8 cellular contexts compared by ENCODE assay signal in the genomic region with DNA sequence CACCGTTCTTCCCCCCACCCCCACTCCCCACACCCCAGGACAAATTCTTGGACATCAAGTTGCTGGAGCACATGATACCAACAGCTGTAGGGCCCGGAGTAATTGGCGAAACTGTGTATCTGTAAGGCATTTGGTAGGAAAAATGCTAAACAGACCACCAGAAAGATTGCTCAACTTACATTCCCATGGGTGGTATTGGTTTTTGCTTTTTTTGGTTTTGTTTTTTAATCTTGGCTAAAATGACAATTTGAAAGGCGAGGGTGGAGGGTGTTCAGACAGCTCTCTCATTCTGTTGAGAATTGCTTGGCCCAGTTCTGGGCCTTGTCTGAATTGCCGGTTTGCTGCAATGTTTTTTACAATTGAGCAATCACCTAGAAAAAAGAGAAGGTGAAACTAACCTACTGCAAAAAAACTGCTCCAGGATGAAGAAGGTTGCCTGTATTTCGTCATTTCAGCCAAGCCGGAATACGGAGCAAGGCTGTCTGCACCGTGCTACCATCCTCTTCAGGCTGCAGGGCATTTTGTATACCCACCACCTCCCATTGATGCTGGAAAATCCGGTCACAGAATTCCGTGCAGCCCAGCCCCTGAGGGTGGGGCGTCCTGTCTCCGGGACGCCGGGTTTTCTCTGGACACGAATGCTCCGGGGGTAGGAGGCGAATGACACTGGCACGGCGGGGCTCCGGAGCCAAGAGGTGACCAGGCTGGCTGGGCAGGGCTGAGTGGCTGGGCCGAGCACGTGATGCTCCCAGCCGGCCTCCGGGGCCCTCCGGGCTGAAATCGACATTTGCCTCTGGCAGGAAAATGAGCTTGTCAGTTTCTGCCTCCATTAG. TPM values are rescaled to one million over a fixed set of nuclear protein-coding genes. Genes with fewer than 3 reads are reported as not detected.
DNase-seq lines count a peak whose midpoint lies in the region; ATAC-seq and TF ChIP-seq lines count a peak whose summit lies in the region.

CLCN4 (plus strand) TSS at position 777 of the 833 bp plus-strand sequence. CDS start 28,058 bp downstream, outside the sequence.

- peak within 1 kb of the TSS; percentile 69 for H2AFZ ChIP-seq in PC-9

- H3K4me1 ChIP-seq in PC-9 (replicated peaks; ENCODE audit: insufficient read depth) (peaks cover 17% of the 10 kb centered on the region), lower lobe of right lung (no peaks in the 10 kb centered on the region), suprapubic skin (peaks cover 12% of the 10 kb centered on the region)

- no peaks in the 10 kb centered on the region for H4K20me1 ChIP-seq in PC-9 (ENCODE audit: insufficient read depth)

- peak within 1 kb of the TSS; percentile 94 for H3K27ac ChIP-seq in PC-9
- H3K27ac ChIP-seq in lower lobe of right lung, result peak within 1 kb of the TSS; percentile 62
- peak within 1 kb of the TSS; percentile 69 for H3K27ac ChIP-seq in suprapubic skin

- peaks cover 29% of the 10 kb centered on the region for H3F3A ChIP-seq in PC-9 (ENCODE audit: insufficient read depth, low read depth)

- TF ChIP-seq POLR2A in suprapubic skin (IDR thresholded peaks at IDR 0.05), result no peak

- peak within 1 kb of the TSS; percentile 90 for H3K4me2 ChIP-seq in PC-9

- DNase-seq in PC-9 (peak; percentile 78 to 80), ecto neural progenitor cell (ENCODE audit: low spot score) (peak; percentile 77), lower lobe of right lung (peak; percentile 81), suprapubic skin (ENCODE audit: low spot score in 2 of 2) (no peak), NCI-H128 (lab: John Stamatoyannopoulos, UW; ENCODE audit: unreplicated experiment) (no peak)
- no peak for DNase-seq in stimulated activated CD4-positive, alpha-beta T cell treated with anti-CD3 and anti-CD28 coated beads, Interleukin-4, amount 100 ng/mL, for 4 hours

- no peak for TF ChIP-seq EP300 in suprapubic skin (IDR thresholded peaks at IDR 0.05)

- H3K4me3 ChIP-seq in PC-9, result peak within 1 kb of the TSS; percentile 67
- H3K4me3 ChIP-seq in lower lobe of right lung, result peak within 1 kb of the TSS; percentile 46
- peak within 1 kb of the TSS; percentile 42 for H3K4me3 ChIP-seq in suprapubic skin

- 38% methylated on average over 10 of the region's 27 CpGs for WGBS in suprapubic skin

- ATAC-seq in GM19023 (IDR thresholded peaks at IDR 0.05; ENCODE audit: unreplicated experiment), result peak; percentile 47
- ATAC-seq in HG03457 (IDR thresholded peaks at IDR 0.05; ENCODE audit: unreplicated experiment), result peak; percentile 52
- ATAC-seq in lower lobe of right lung, result peak; percentile 94 to 95

- TF ChIP-seq CTCF in PC-9 (conservative IDR thresholded peaks at IDR 0.05) (no peak), lower lobe of right lung (IDR thresholded peaks at IDR 0.05) (no peak), suprapubic skin (IDR thresholded peaks at IDR 0.05) (no peak)

- BruUV-seq in PC-9 (replicated peaks; lab: Mats Ljungman, UMichigan), result no TSS peak

- no peaks in the 10 kb centered on the region for H3K79me2 ChIP-seq in PC-9 (ENCODE audit: low read depth)

- no peaks in the 10 kb centered on the region for H3K36me3 ChIP-seq in PC-9 (ENCODE audit: low read depth)
- H3K36me3 ChIP-seq in lower lobe of right lung, result no peaks in the 10 kb centered on the region
- H3K36me3 ChIP-seq in suprapubic skin, result no peaks in the 10 kb centered on the region

- no peaks in the 10 kb centered on the region for H3K9me2 ChIP-seq in PC-9 (ENCODE audit: insufficient read depth)

- H3K9me3 ChIP-seq in PC-9 (ENCODE audit: insufficient read depth, low read depth) (no peaks in the 10 kb centered on the region), lower lobe of right lung (no peaks in the 10 kb centered on the region), suprapubic skin (no peaks in the 10 kb centered on the region)

- POLR2A ChIA-PET in PC-9 (lab: Charles Lee; ENCODE audit: unreplicated experiment), result interaction anchor here (0.7 kb wide), 1 partner anchor 1789 kb away, joined by 4 read pairs; no protein-coding TSS in a partner anchor

- CTCF ChIA-PET in PC-9 (lab: Charles Lee), result no interaction called here

- intact Hi-C loops in PC-9 (cut with micrococcal nuclease; ENCODE audit: unreplicated experiment), result no loop called here
- intact Hi-C loops in lower lobe of right lung (cut with DNase I), result no loop called here

- no peaks in the 10 kb centered on the region for H3K27me3 ChIP-seq in PC-9 (ENCODE audit: insufficient read depth, low read depth)
- no peaks in the 10 kb centered on the region for H3K27me3 ChIP-seq in lower lobe of right lung (ENCODE audit: low read depth)
- peaks cover 7% of the 10 kb centered on the region for H3K27me3 ChIP-seq in suprapubic skin

RNA-seq across cellular contexts. Expression of gene CLCN4, which starts in this region (rescaled TPM):
- total RNA-seq in PC-9 (2021) (3.1 and 4.4 TPM in 2 replicates), lower lobe of right lung (13.8 TPM), suprapubic skin (1 to 10 TPM in 3 of 4 donors, under 1 TPM in 1; 0.48 to 3.1 (median 2.5) TPM)

Comparison
In these comparisons a context has a peak if more than half of its experiments do, and no peak if none do; other contexts are left out.
1. DNase-seq: peak in PC-9 (2 of 2), ecto neural progenitor cell (single experiment) and lower lobe of right lung (single experiment); none in suprapubic skin (0 of 2), NCI-H128 (single experiment) and stimulated activated CD4-positive, alpha-beta T cell treated with anti-CD3 and anti-CD28 coated beads, Interleukin-4, amount 100 ng/mL, for 4 hours (0 of 2).
2. Peak in every context shown above with its lines, with median percentiles within 50 percentile points of each other: ATAC-seq, H3K27ac ChIP-seq and H3K4me3 ChIP-seq.